ENCODE assay signal across 23 cellular contexts in genomic region chr16:7775072-7775488, GRCh38.
DNase-seq lines count a peak whose midpoint lies in the region; ATAC-seq, FAIRE-seq and TF ChIP-seq lines count a peak whose summit lies in the region.
"Had no signal": no experiment of that assay in that cellular context is flagged by ENCODE, and none has a peak within 500 bp of the region (broad histone marks: within the 10 kb centered on the region; RNA-seq: fewer than 3 reads in every experiment).

No MANE protein-coding gene starts in this region.

- no peaks in the 10 kb centered on the region for H3K36me3 Mint-ChIP-seq in CD8-positive, alpha-beta T cell
- H3K36me3 Mint-ChIP-seq: CD14-positive monocyte; CD4-positive, alpha-beta memory T cell; CD4-positive, CD25-positive, alpha-beta regulatory T cell had no signal

- no peaks in the 10 kb centered on the region for H3K4me1 Mint-ChIP-seq in CD8-positive, alpha-beta T cell (ENCODE audit: low read depth)
- H3K4me1 Mint-ChIP-seq: CD14-positive monocyte; CD4-positive, alpha-beta memory T cell; CD4-positive, CD25-positive, alpha-beta regulatory T cell had no signal

- in situ Hi-C loops in GM12878 (cut with MboI): no loop called here

- no peak for TF ChIP-seq POLR2A in GM12878 (IDR thresholded peaks at IDR 0.05; ENCODE audit: low read depth, low read length)

- no peaks in the 10 kb centered on the region for H3K79me2 ChIP-seq in GM12878 (ENCODE audit: control insufficient read depth, insufficient read depth, low read length)

- no peak overlapping the region for H3K9ac ChIP-seq in GM12878 (ENCODE audit: control insufficient read depth, insufficient read depth, low read length)
- H3K9ac ChIP-seq: BLaER1 had no signal

- H3K9me3 Mint-ChIP-seq in CD8-positive, alpha-beta T cell: peaks cover 15% of the 10 kb centered on the region

- WGBS in GM12878 (ENCODE audit: insufficient coverage, insufficient replicate concordance, low lambda C conversion rate, missing lambda C conversion rate): 0% methylated on average over 1 of the region's 1 CpG

- FAIRE-seq in GM12878 (lab: Jason Lieb, UNC): no peak
- FAIRE-seq: A204.1, D721Med, G401.6, GM12892, GM18507 had no signal

- no peaks in the 10 kb centered on the region for H4K20me1 ChIP-seq in GM12878 (ENCODE audit: control insufficient read depth, insufficient read depth)
- H4K20me1 ChIP-seq: BLaER1 had no signal

- H3K27me3 Mint-ChIP-seq in CD8-positive, alpha-beta T cell (ENCODE audit: low read depth): no peaks in the 10 kb centered on the region
- H3K27me3 Mint-ChIP-seq: CD4-positive, alpha-beta memory T cell; CD4-positive, CD25-positive, alpha-beta regulatory T cell had no signal

- intact Hi-C loops in CD8-positive, alpha-beta T cell (cut with DNase I, micrococcal nuclease): no loop called here
- intact Hi-C loops in GM12878 (cut with micrococcal nuclease; ENCODE audit: unreplicated experiment) (no loop called here), sciatic nerve (cut with DNase I) (no loop called here)

- H2AFZ ChIP-seq in GM12878 (ENCODE audit: control insufficient read depth, low read depth, low read length): no peak overlapping the region

- TF ChIP-seq EP300 in GM12878 (IDR thresholded peaks at IDR 0.05; ENCODE audit: borderline replicate concordance in 1 of 2, control insufficient read depth in 1 of 2, low read depth in 2 of 2, low read length in 2 of 2): no peak

- no peak overlapping the region for H3K27ac Mint-ChIP-seq in CD8-positive, alpha-beta T cell
- H3K27ac Mint-ChIP-seq: CD14-positive monocyte; CD4-positive, CD25-positive, alpha-beta regulatory T cell had no signal

- POLR2A ChIA-PET in CD8-positive, alpha-beta T cell (lab: Charles Lee): no interaction called here
- POLR2A ChIA-PET in HEK293 (lab: Yijun Ruan, JAX): no interaction called here
- POLR2A ChIA-PET in GM12878 (lab: Charles Lee): no interaction called here

- peak; percentile 14 for TF ChIP-seq CTCF in CD8-positive, alpha-beta T cell (IDR thresholded peaks at IDR 0.05)
- TF ChIP-seq CTCF in HEK293 (tag by site-specific recombination; IDR thresholded peaks at IDR 0.05): no peak
- TF ChIP-seq CTCF in GM12878 (IDR thresholded peaks at IDR 0.05 in 2 of 3, conservative IDR thresholded peaks at IDR 0.05 in 1 of 3; ENCODE audit: control insufficient read depth in 2 of 3, extremely low read depth in 1 of 3, insufficient read depth in 1 of 3, low read depth in 3 of 3, low read length in 3 of 3): no peak

- TF ChIP-seq RAD21 in GM12878 (IDR thresholded peaks at IDR 0.05; ENCODE audit: insufficient read depth, low read depth, low read length): no peak

- H3K4me1 ChIP-seq in CD8-positive, alpha-beta T cell (ENCODE audit: insufficient read depth, low read length): no peaks in the 10 kb centered on the region
- no peaks in the 10 kb centered on the region for H3K4me1 ChIP-seq in HEK293 (ENCODE audit: control insufficient read depth, insufficient read depth, low read length)
- no peaks in the 10 kb centered on the region for H3K4me1 ChIP-seq in GM12878 (ENCODE audit: control insufficient read depth, insufficient read depth, low read length)
- H3K4me1 ChIP-seq: BE2C, BLaER1, Caco-2 had no signal

- DNase-seq in CD8-positive, alpha-beta T cell: no peak
- no peak for DNase-seq in GM12878 (ENCODE audit: low read depth, low spot score)
- no peak for DNase-seq in sciatic nerve (ENCODE audit: low spot score)
- DNase-seq: 8988T; ACHN; BE2C; C1 segment of cervical spinal cord; Caco-2; Calu3; CD4-positive, alpha-beta memory T cell; CD4-positive, CD25-positive, alpha-beta regulatory T cell; DMS79 treated with DMSO at 0.1 percent for 48 hours; GF-D8 had no signal

- no peak for ATAC-seq in CD8-positive, alpha-beta T cell
- ATAC-seq in GM12878: no peak
- no peak for ATAC-seq in sciatic nerve
- no peak for ATAC-seq in GM19455 (IDR thresholded peaks at IDR 0.05; ENCODE audit: unreplicated experiment)
- no peak for ATAC-seq in HG02840 (IDR thresholded peaks at IDR 0.05; ENCODE audit: low FRiP score, unreplicated experiment)

- H3K4me3 ChIP-seq in CD8-positive, alpha-beta T cell (ENCODE audit: low read depth, low read length): no peak overlapping the region
- H3K4me3 ChIP-seq in HEK293 (ENCODE audit: low read depth, low read length) (no peak overlapping the region), GM12878 (no peak overlapping the region)
- H3K4me3 ChIP-seq: BLaER1 had no signal

- H3K4me3 Mint-ChIP-seq in CD8-positive, alpha-beta T cell: no peak overlapping the region
- H3K4me3 Mint-ChIP-seq: CD14-positive monocyte; CD4-positive, alpha-beta memory T cell; CD4-positive, CD25-positive, alpha-beta regulatory T cell had no signal

- H3K9me3 ChIP-seq in CD8-positive, alpha-beta T cell (ENCODE audit: low read length): no peaks in the 10 kb centered on the region
- H3K9me3 ChIP-seq in HEK293 (ENCODE audit: control insufficient read depth, insufficient read depth, low read depth, low read length) (no peaks in the 10 kb centered on the region), GM12878 (replicated peaks; ENCODE audit: control insufficient read depth, insufficient read depth, low read length) (no peaks in the 10 kb centered on the region; the same call in 2 of the 3 replicates)
- H3K9me3 ChIP-seq: BE2C, BLaER1, Caco-2 had no signal

- H3K27me3 ChIP-seq in CD8-positive, alpha-beta T cell (ENCODE audit: insufficient read depth, low read length): no peaks in the 10 kb centered on the region
- no peaks in the 10 kb centered on the region for H3K27me3 ChIP-seq in GM12878 (replicated peaks in 1 of 2; ENCODE audit: control insufficient read depth in 2 of 2, insufficient read depth in 2 of 2, low read length in 1 of 2)
- H3K27me3 ChIP-seq: BE2C, BLaER1 had no signal

- H3K4me2 ChIP-seq in GM12878 (ENCODE audit: control insufficient read depth, insufficient read depth): no peak overlapping the region
- H3K4me2 ChIP-seq: BLaER1 had no signal

- RAD21 ChIA-PET in GM12878 (lab: Charles Lee; ENCODE audit: unreplicated experiment): no interaction called here

- no peaks in the 10 kb centered on the region for H3K36me3 ChIP-seq in CD8-positive, alpha-beta T cell (ENCODE audit: insufficient read depth, low read length)
- no peaks in the 10 kb centered on the region for H3K36me3 ChIP-seq in HEK293 (ENCODE audit: control insufficient read depth in 2 of 2, insufficient read depth in 1 of 2, low read length in 2 of 2)
- H3K36me3 ChIP-seq in GM12878 (ENCODE audit: control insufficient read depth in 2 of 2, insufficient read depth in 2 of 2, low read length in 1 of 2): no peaks in the 10 kb centered on the region
- H3K36me3 ChIP-seq: BE2C, BLaER1 had no signal

- H3K27ac ChIP-seq in CD8-positive, alpha-beta T cell (ENCODE audit: low read depth, low read length): no peak overlapping the region
- H3K27ac ChIP-seq in HEK293 (ENCODE audit: extremely low read depth, low read depth, low read length) (no peak overlapping the region), GM12878 (ENCODE audit: control insufficient read depth, insufficient read depth) (no peak overlapping the region)
- H3K27ac ChIP-seq: BLaER1 had no signal

- BruUV-seq in GM12878 (replicated peaks; lab: Mats Ljungman, UMichigan): no TSS peak

- SMC1A ChIA-PET in GM12878 (lab: Charles Lee; ENCODE audit: uncharacterized antibody, unreplicated experiment): no interaction called here

- CTCF ChIA-PET in CD8-positive, alpha-beta T cell (lab: Charles Lee): no interaction called here
- CTCF ChIA-PET in HEK293 (lab: Yijun Ruan, JAX) (no interaction called here), GM12878 (lab: Yijun Ruan, JAX) (no interaction called here)

TF ChIP-seq in HEK293, 187 proteins besides CTCF, POLR2A, EP300 and RAD21 (continues in another document):
- no peak for TF ChIP-seq ZBTB21 (tag by site-specific recombination; IDR thresholded peaks at IDR 0.05)
- TF ChIP-seq ZNF707 (tag by site-specific recombination; IDR thresholded peaks at IDR 0.05): no peak
- TF ChIP-seq ZSCAN16 (tag by site-specific recombination; IDR thresholded peaks at IDR 0.05): no peak
- no peak for TF ChIP-seq ZIC2 (tag by site-specific recombination; IDR thresholded peaks at IDR 0.05)

TF ChIP-seq in GM12878, 131 proteins besides CTCF, POLR2A, EP300 and RAD21:
- TF ChIP-seq SUPT20H (IDR thresholded peaks at IDR 0.05; ENCODE audit: borderline replicate concordance, control insufficient read depth, low read depth, low read length): no peak
- TF ChIP-seq E2F4 (IDR thresholded peaks at IDR 0.05; ENCODE audit: low read depth, low read length): no peak
- no peak for TF ChIP-seq SMAD1 (IDR thresholded peaks at IDR 0.05; ENCODE audit: low read depth, partially characterized antibody)
- TF ChIP-seq E4F1 (IDR thresholded peaks at IDR 0.05; ENCODE audit: borderline replicate concordance, partially characterized antibody): peak; percentile 36
- no peak for TF ChIP-seq GATAD2B (conservative IDR thresholded peaks at IDR 0.05; ENCODE audit: low read depth)
